In genomic region chr1:219105893-219106292, GRCh38 we compare ENCODE assay signal across 7 cellular contexts.
"Had no signal": no experiment of that assay in that cellular context is flagged by ENCODE, and none has a peak within 500 bp of the region (broad histone marks: within the 10 kb centered on the region; RNA-seq: fewer than 3 reads in every experiment).

No MANE protein-coding gene starts in this region.

- ATAC-seq: HepG2, K562 had no signal

- H3K27ac ChIP-seq: HL-60 had no signal

- H3K4me3 Mint-ChIP-seq: IgD-negative memory B cell had no signal

- H3K27me3 Mint-ChIP-seq: IgD-negative memory B cell had no signal

- DNase-seq: IMR-90, KBM-7, KG1 had no signal

- H3K4me3 ChIP-seq: K562 had no signal
